In the genomic region with DNA sequence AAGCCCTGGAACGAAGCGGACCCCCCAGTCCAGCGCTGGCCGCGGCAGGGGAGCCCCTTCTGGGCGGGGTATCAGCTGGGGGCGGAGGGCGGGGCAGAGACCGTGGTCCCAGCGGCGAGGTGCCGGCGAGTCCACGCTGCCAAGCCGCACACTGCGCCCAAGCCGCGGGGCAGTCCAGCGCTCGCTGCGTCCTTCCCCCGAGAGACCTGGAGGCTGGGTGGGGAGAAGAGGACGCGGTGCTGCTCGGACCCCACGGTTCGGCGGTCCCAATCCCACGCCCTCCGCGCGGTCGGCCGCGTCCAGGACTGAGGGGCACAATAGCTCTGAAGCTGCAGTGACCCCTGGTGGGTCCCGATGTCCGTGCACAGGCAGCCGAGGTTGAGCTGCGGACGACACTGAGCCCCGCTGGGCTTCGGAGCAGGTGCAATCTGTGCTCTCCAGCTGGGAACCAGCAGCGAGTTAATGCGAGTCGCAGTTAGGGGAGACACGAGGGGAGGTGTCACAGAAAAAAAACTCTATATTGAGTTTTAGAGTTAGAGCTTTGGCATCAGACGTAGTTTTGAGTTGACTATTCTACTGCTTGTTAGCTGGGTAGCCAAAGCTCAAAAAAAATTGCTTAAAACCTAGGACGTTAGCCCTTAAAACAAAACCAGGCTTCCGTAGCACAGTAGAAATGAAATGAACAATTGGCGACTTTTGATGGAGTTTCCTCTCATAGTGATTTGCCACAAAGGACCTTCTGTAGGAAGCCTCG, we compare ENCODE assay signal across 1 cellular context.
TF ChIP-seq lines count a peak whose summit lies in the region.

No MANE protein-coding gene starts in this region.

TF ChIP-seq in HEK293, 187 proteins besides CTCF, POLR2A, EP300 and RAD21 (continued from another document and continues in another):
- no peak for TF ChIP-seq PRDM2 (tag by site-specific recombination; IDR thresholded peaks at IDR 0.05; ENCODE audit: borderline replicate concordance)
- TF ChIP-seq, protein P1, sequence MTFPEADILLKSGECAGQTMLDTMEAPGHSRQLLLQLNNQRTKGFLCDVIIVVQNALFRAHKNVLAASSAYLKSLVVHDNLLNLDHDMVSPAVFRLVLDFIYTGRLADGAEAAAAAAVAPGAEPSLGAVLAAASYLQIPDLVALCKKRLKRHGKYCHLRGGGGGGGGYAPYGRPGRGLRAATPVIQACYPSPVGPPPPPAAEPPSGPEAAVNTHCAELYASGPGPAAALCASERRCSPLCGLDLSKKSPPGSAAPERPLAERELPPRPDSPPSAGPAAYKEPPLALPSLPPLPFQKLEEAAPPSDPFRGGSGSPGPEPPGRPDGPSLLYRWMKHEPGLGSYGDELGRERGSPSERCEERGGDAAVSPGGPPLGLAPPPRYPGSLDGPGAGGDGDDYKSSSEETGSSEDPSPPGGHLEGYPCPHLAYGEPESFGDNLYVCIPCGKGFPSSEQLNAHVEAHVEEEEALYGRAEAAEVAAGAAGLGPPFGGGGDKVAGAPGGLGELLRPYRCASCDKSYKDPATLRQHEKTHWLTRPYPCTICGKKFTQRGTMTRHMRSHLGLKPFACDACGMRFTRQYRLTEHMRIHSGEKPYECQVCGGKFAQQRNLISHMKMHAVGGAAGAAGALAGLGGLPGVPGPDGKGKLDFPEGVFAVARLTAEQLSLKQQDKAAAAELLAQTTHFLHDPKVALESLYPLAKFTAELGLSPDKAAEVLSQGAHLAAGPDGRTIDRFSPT (tag by site-specific recombination; IDR thresholded peaks at IDR 0.05): 0 out of 2 replicates have a peak, but pooled peaks have one; percentile 45
- no peak for TF ChIP-seq ZNF677 (tag by site-specific recombination; IDR thresholded peaks at IDR 0.05)
- no peak for TF ChIP-seq ZNF37A (tag by site-specific recombination; IDR thresholded peaks at IDR 0.05)
- no peak for TF ChIP-seq SALL2 (tag by site-specific recombination; IDR thresholded peaks at IDR 0.05; ENCODE audit: borderline replicate concordance)
- TF ChIP-seq ZNF391 (tag by site-specific recombination; IDR thresholded peaks at IDR 0.05; ENCODE audit: borderline replicate concordance, low read depth): no peak
- TF ChIP-seq HOXC10 (CRISPR knock-in tag; IDR thresholded peaks at IDR 0.05): no peak
- TF ChIP-seq ZNF280D (tag by site-specific recombination; IDR thresholded peaks at IDR 0.05): no peak
- TF ChIP-seq GLI2 (tag by site-specific recombination; IDR thresholded peaks at IDR 0.05; ENCODE audit: borderline replicate concordance, low read depth): no peak
- no peak for TF ChIP-seq ZNF544 (tag by site-specific recombination; IDR thresholded peaks at IDR 0.05)
- no peak for TF ChIP-seq ZNF518A (tag by site-specific recombination; conservative IDR thresholded peaks at IDR 0.05; ENCODE audit: low read depth)
- TF ChIP-seq ZNF350 (tag by site-specific recombination; IDR thresholded peaks at IDR 0.05): no peak
- no peak for TF ChIP-seq ZNF624 (tag by site-specific recombination; IDR thresholded peaks at IDR 0.05)
- no peak for TF ChIP-seq ZNF202 (tag by site-specific recombination; IDR thresholded peaks at IDR 0.05; ENCODE audit: borderline replicate concordance)
- TF ChIP-seq BCL11B (tag by site-specific recombination; IDR thresholded peaks at IDR 0.05; ENCODE audit: low read depth): peak; percentile 70; the same call in 1 of the 2 replicates
- TF ChIP-seq, protein P2, sequence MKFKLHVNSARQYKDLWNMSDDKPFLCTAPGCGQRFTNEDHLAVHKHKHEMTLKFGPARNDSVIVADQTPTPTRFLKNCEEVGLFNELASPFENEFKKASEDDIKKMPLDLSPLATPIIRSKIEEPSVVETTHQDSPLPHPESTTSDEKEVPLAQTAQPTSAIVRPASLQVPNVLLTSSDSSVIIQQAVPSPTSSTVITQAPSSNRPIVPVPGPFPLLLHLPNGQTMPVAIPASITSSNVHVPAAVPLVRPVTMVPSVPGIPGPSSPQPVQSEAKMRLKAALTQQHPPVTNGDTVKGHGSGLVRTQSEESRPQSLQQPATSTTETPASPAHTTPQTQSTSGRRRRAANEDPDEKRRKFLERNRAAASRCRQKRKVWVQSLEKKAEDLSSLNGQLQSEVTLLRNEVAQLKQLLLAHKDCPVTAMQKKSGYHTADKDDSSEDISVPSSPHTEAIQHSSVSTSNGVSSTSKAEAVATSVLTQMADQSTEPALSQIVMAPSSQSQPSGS (tag by site-specific recombination; IDR thresholded peaks at IDR 0.05; ENCODE audit: low read depth): no peak
- no peak for TF ChIP-seq ZNF184 (tag by site-specific recombination; IDR thresholded peaks at IDR 0.05)
- TF ChIP-seq ZBTB10 (tag by site-specific recombination; IDR thresholded peaks at IDR 0.05): peak; percentile 75
- TF ChIP-seq ZEB2 (tag by site-specific recombination; IDR thresholded peaks at IDR 0.05): peak; percentile 77
- TF ChIP-seq PBX3 (CRISPR knock-in tag; IDR thresholded peaks at IDR 0.05): peak; percentile 67; the same call in 1 of the 2 replicates
- peak; percentile 42; the same call in 1 of the 2 replicates for TF ChIP-seq ZNF133 (tag by site-specific recombination; IDR thresholded peaks at IDR 0.05)
- peak; percentile 54; the same call in 1 of the 2 replicates for TF ChIP-seq ZNF629 (tag by site-specific recombination; IDR thresholded peaks at IDR 0.05)
- no peak for TF ChIP-seq ZNF140 (tag by site-specific recombination; IDR thresholded peaks at IDR 0.05)
- no peak for TF ChIP-seq ZNF571 (tag by site-specific recombination; IDR thresholded peaks at IDR 0.05)
- no peak for TF ChIP-seq ZNF426 (tag by site-specific recombination; IDR thresholded peaks at IDR 0.05)
- TF ChIP-seq ZNF423 (tag by site-specific recombination; IDR thresholded peaks at IDR 0.05): peak; percentile 68; the same call in 1 of the 2 replicates
- no peak for TF ChIP-seq ZNF514 (tag by site-specific recombination; IDR thresholded peaks at IDR 0.05)
- TF ChIP-seq OVOL3 (tag by site-specific recombination; IDR thresholded peaks at IDR 0.05): no peak
- TF ChIP-seq ZFP37 (tag by site-specific recombination; IDR thresholded peaks at IDR 0.05): peak; percentile 96
